Comparison of ENCODE assay signal across 8 cellular contexts in the genomic region with DNA sequence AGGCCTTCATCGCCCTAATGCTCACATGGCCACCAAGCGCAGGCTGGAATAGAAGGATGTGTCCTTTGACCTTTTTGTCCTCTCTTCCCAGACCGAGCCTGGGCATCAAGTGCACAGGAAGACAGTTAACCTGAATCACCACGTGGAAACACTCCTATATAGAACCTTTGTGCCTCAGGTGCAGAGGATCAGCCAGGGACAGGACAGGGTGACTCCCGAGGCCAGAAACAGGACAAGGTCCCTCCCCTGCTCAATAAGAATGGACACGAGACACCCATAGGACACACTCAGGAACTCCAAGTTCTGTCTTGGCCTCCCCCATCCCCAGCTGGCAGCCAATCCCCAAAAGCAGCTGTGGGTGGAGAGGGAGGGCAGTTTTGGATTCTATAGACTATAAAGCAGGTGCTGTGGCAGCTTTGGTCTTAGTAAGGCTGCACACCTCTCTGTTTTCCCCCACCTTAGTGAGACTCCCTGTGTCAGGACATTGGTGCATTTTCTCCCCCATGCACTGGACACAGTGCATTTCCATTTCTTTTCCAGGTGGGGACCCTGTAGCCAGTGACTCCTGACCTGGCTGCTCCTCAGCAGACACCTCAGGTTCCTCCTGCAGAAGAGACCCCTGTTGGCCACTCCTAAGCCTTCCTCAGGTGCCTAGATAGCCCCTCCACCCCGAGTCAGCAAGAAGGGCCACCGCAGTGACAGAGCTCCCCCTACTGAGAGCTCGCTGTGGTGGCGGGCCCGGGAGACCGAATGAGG. TPM values are rescaled to one million over a fixed set of nuclear protein-coding genes. Genes with fewer than 3 reads are reported as not detected.
DNase-seq lines count a peak whose midpoint lies in the region; ATAC-seq, FAIRE-seq and TF ChIP-seq lines count a peak whose summit lies in the region.

No MANE protein-coding gene starts in this region.

- H3K4me3 ChIP-seq in endothelial cell of umbilical vein (replicated peaks in 1 of 3; ENCODE audit: insufficient read depth in 1 of 3, low read depth in 1 of 3, low read length in 3 of 3): no peak overlapping the region
- H3K4me3 ChIP-seq in uterus: no peak overlapping the region

- H3K9me1 ChIP-seq in endothelial cell of umbilical vein (replicated peaks; ENCODE audit: control insufficient read depth, extremely low read depth, insufficient read depth, low read length): no peaks in the 10 kb centered on the region

- CTCF ChIA-PET in endothelial cell of umbilical vein (lab: Charles Lee): interaction anchor here (0.9 to 3.3 kb wide), 7 partner anchors 9 to 960 kb away, joined by 3 to 21 read pairs (median 8); no protein-coding TSS in a partner anchor

- POLR2A ChIA-PET in endothelial cell of umbilical vein (lab: Charles Lee): no interaction called here

- H3K4me3 Mint-ChIP-seq in neural crest cell: no peak overlapping the region

- TF ChIP-seq POLR2A in endothelial cell of umbilical vein (IDR thresholded peaks at IDR 0.05; ENCODE audit: low read depth, low read length): no peak
- TF ChIP-seq POLR2A in uterus (IDR thresholded peaks at IDR 0.05): no peak

- H3K9me3 Mint-ChIP-seq in neural crest cell: no peaks in the 10 kb centered on the region

- no peaks in the 10 kb centered on the region for H3K36me3 Mint-ChIP-seq in neural crest cell (ENCODE audit: low read depth)

- intact Hi-C loops in endothelial cell of umbilical vein (cut with micrococcal nuclease) (loop anchor here (1.0 kb wide), 1 partner anchor 139 kb away; no protein-coding TSS in a partner anchor), uterus (cut with DNase I; ENCODE audit: low total_unique reads) (no loop called here)

- no peaks in the 10 kb centered on the region for H3K79me2 ChIP-seq in endothelial cell of umbilical vein (ENCODE audit: control insufficient read depth, insufficient read depth, low read length)

- no peak for FAIRE-seq in endothelial cell of umbilical vein (lab: Jason Lieb, UNC)

- no peak overlapping the region for H2AFZ ChIP-seq in endothelial cell of umbilical vein (ENCODE audit: low read depth, low read length)

- H3K27ac ChIP-seq in endothelial cell of umbilical vein (ENCODE audit: insufficient read depth, low read depth, low read length): no peak overlapping the region
- no peak overlapping the region for H3K27ac ChIP-seq in uterus

- no peaks in the 10 kb centered on the region for H3K27me3 Mint-ChIP-seq in neural crest cell (ENCODE audit: low read depth)

- DNase-seq in AML-193 (lab: John Stamatoyannopoulos, UW) (peak; percentile 19 to 32), NCI-H2171 (lab: John Stamatoyannopoulos, UW) (peak; percentile 62), endothelial cell of umbilical vein (ENCODE audit: low read depth, low spot score) (no peak), neural crest cell (ENCODE audit: low read depth, low spot score) (peak; percentile 48), uterus (peak; percentile 44 to 58)
- peak; percentile 41 to 51 for DNase-seq in activated CD4-positive, alpha-beta T cell treated with anti-CD3 and anti-CD28 coated beads, Interleukin-2, amount 50 U/mL, for 4 hours

- dilution Hi-C loops in endothelial cell of umbilical vein (cut with MboI; ENCODE audit: extremely low pct_ligation_motif_present, low sequenced_read_pairs): no loop called here

- peak; percentile 27 to 60 for TF ChIP-seq CTCF in endothelial cell of umbilical vein (IDR thresholded peaks at IDR 0.05; ENCODE audit: extremely low read depth in 1 of 2, insufficient read depth in 1 of 2, low read depth in 1 of 2, low read length in 2 of 2)
- peak; percentile 69 for TF ChIP-seq CTCF in neural crest cell (conservative IDR thresholded peaks at IDR 0.05)
- TF ChIP-seq CTCF in uterus (IDR thresholded peaks at IDR 0.05): peak; percentile 55 to 72 (median 66)

- no peak overlapping the region for H3K9ac ChIP-seq in endothelial cell of umbilical vein (replicated peaks; ENCODE audit: extremely low read depth, insufficient read depth, low read length)

- H3K36me3 ChIP-seq in endothelial cell of umbilical vein (ENCODE audit: control insufficient read depth in 2 of 2, extremely low read depth in 1 of 2, insufficient read depth in 2 of 2, low read length in 2 of 2) (no peaks in the 10 kb centered on the region), uterus (no peaks in the 10 kb centered on the region)

- H3K9me3 ChIP-seq in endothelial cell of umbilical vein (replicated peaks; ENCODE audit: control insufficient read depth, insufficient read depth, low read length) (no peaks in the 10 kb centered on the region), uterus (no peaks in the 10 kb centered on the region)

- H3K27me3 ChIP-seq in endothelial cell of umbilical vein (ENCODE audit: control insufficient read depth in 2 of 2, insufficient read depth in 2 of 2, low read length in 2 of 2): peaks cover 0 to 2% of the 10 kb centered on the region in 2 experiments
- no peaks in the 10 kb centered on the region for H3K27me3 ChIP-seq in uterus

- H3K27ac Mint-ChIP-seq in neural crest cell (ENCODE audit: unreplicated experiment): no peak overlapping the region

- BruUV-seq in endothelial cell of umbilical vein (replicated peaks; lab: Mats Ljungman, UMichigan): no TSS peak

- no peaks in the 10 kb centered on the region for H3K4me1 ChIP-seq in endothelial cell of umbilical vein (ENCODE audit: control insufficient read depth, extremely low read depth, insufficient read depth, low read length)
- peaks cover 0 to 8% of the 10 kb centered on the region in 2 donors for H3K4me1 ChIP-seq in uterus

- no peaks in the 10 kb centered on the region for H4K20me1 ChIP-seq in endothelial cell of umbilical vein (replicated peaks; ENCODE audit: control insufficient read depth, extremely low read depth, insufficient read depth, low read length)

- ATAC-seq in GM18858 (IDR thresholded peaks at IDR 0.05; ENCODE audit: unreplicated experiment): peak; percentile 59
- ATAC-seq in HG03025 (IDR thresholded peaks at IDR 0.05; ENCODE audit: low FRiP score, unreplicated experiment): peak; percentile 66

- no peak overlapping the region for H3K4me2 ChIP-seq in endothelial cell of umbilical vein (ENCODE audit: insufficient read depth, low read length)

- H3K4me1 Mint-ChIP-seq in neural crest cell: peaks cover 3% of the 10 kb centered on the region

TF ChIP-seq in endothelial cell of umbilical vein, 7 proteins besides CTCF, POLR2A, EP300 and RAD21:
- TF ChIP-seq FOS (IDR thresholded peaks at IDR 0.05; ENCODE audit: borderline replicate concordance, insufficient read depth, low read length): no peak
- TF ChIP-seq MYC (IDR thresholded peaks at IDR 0.05; ENCODE audit: low read depth, low read length): no peak
- no peak for TF ChIP-seq EZH2 (IDR thresholded peaks at IDR 0.05; ENCODE audit: borderline replicate concordance, low read depth, low read length, severe bottlenecking)
- TF ChIP-seq, protein P1, sequence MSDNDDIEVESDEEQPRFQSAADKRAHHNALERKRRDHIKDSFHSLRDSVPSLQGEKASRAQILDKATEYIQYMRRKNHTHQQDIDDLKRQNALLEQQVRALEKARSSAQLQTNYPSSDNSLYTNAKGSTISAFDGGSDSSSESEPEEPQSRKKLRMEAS (IDR thresholded peaks at IDR 0.05; ENCODE audit: insufficient read depth, insufficient read length): no peak
- TF ChIP-seq JUN (IDR thresholded peaks at IDR 0.05; ENCODE audit: borderline replicate concordance, insufficient read depth, insufficient read length, low read depth): no peak
- no peak for TF ChIP-seq GATA2 (IDR thresholded peaks at IDR 0.05; ENCODE audit: insufficient read depth, insufficient read length, low read depth, low read length)
- TF ChIP-seq POLR2AphosphoS5 (IDR thresholded peaks at IDR 0.05; ENCODE audit: insufficient read depth, low read depth, low read length): no peak

RNA-seq across cellular contexts. Expression of a gene that starts 43.6 kb away (rescaled TPM):
- not detected in 2 replicates for total RNA-seq in endothelial cell of umbilical vein
- not detected in 2 replicates for polyA plus RNA-seq in endothelial cell of umbilical vein
- not detected in 2 replicates for polyA plus RNA-seq in endothelial cell of umbilical vein (2011; cell fraction: cytosol; rRNA removed)
- polyA plus RNA-seq in endothelial cell of umbilical vein (2011; cell fraction: nucleus; rRNA removed): not detected in 2 replicates
- polyA plus RNA-seq in endothelial cell of umbilical vein (2012): not detected in 2 replicates
- not detected in 2 replicates for polyA minus RNA-seq in endothelial cell of umbilical vein
- not detected for polyA minus RNA-seq in endothelial cell of umbilical vein (2011; cell fraction: cytosol; rRNA and poly(A)+ RNA removed)
- polyA minus RNA-seq in endothelial cell of umbilical vein (2011; cell fraction: nucleus; rRNA and poly(A)+ RNA removed): not detected in 2 replicates
- not detected in 2 replicates for total RNA-seq in neural crest cell
- total RNA-seq in uterus: 1 to 10 TPM in 2 of 4 donors, under 1 TPM in 1, not detected in 1; under 0.01 to 2.9 (median 2.6) TPM
